ENCODE assay signal across 6 cellular contexts in genomic region chr5:181205402-181205734, GRCh38. TPM values are rescaled to one million over a fixed set of nuclear protein-coding genes. Genes with fewer than 3 reads are reported as not detected.
A peak's percentile ranks its signal among the peaks of the same experiment; 100 is the strongest.
DNase-seq lines count a peak whose midpoint lies in the region; TF ChIP-seq lines count a peak whose summit lies in the region.

No MANE protein-coding gene starts in this region.

- intact Hi-C loops in mammary epithelial cell (cut with micrococcal nuclease), result no loop called here

- H3K27ac Mint-ChIP-seq in neural progenitor cell, result no peak overlapping the region

- H3K9me3 ChIP-seq in mammary epithelial cell (replicated peaks; ENCODE audit: insufficient read depth, low read length) (no peaks in the 10 kb centered on the region), neural progenitor cell (ENCODE audit: low read depth) (no peaks in the 10 kb centered on the region)

- H3K27ac ChIP-seq in mammary epithelial cell (ENCODE audit: insufficient read depth, low read depth, low read length) (no peak overlapping the region), neural progenitor cell (no peak overlapping the region)

- dilution Hi-C loops in mammary epithelial cell (cut with HindIII; ENCODE audit: low sequenced_read_pairs), result no loop called here

- no peak for TF ChIP-seq CTCF in mammary epithelial cell (conservative IDR thresholded peaks at IDR 0.05 in 1 of 2, IDR thresholded peaks at IDR 0.05 in 1 of 2; ENCODE audit: extremely low read depth in 1 of 2, insufficient read depth in 1 of 2, low read depth in 1 of 2, low read length in 2 of 2)
- TF ChIP-seq CTCF in neural progenitor cell (IDR thresholded peaks at IDR 0.05), result no peak

- H3K36me3 Mint-ChIP-seq in neural progenitor cell, result peaks cover 11% of the 10 kb centered on the region

- WGBS in mammary epithelial cell (ENCODE audit: low coverage, missing lambda C conversion rate), result 22% methylated on average over 21 of the region's 26 CpGs

- H2AFZ ChIP-seq in mammary epithelial cell (ENCODE audit: low read depth, low read length), result peak overlapping the region; percentile 89
- H2AFZ ChIP-seq in neural progenitor cell (replicated peaks), result no peak overlapping the region

- peaks cover 17% of the 10 kb centered on the region for H3K79me2 ChIP-seq in mammary epithelial cell (ENCODE audit: insufficient read depth, low read length)
- no peaks in the 10 kb centered on the region for H3K79me2 ChIP-seq in neural progenitor cell (ENCODE audit: low read depth)

- BruUV-seq in mammary epithelial cell (replicated peaks; lab: Mats Ljungman, UMichigan), result no TSS peak

- peaks cover 61% of the 10 kb centered on the region for H3K27me3 Mint-ChIP-seq in neural progenitor cell (ENCODE audit: insufficient read depth, low read depth)

- peak overlapping the region; percentile 81 for H3K4me3 ChIP-seq in H7 (ENCODE audit: insufficient read depth, low read depth, low read length)
- peak overlapping the region; percentile 64 to 73 (median 68) for H3K4me3 ChIP-seq in mammary epithelial cell (replicated peaks in 1 of 3; ENCODE audit: insufficient read depth in 1 of 3, low read depth in 2 of 3, low read length in 3 of 3)
- H3K4me3 ChIP-seq in neural progenitor cell, result peak overlapping the region; percentile 83

- peaks cover 22% of the 10 kb centered on the region for H3K4me1 ChIP-seq in mammary epithelial cell (ENCODE audit: insufficient read depth, low read length)
- H3K4me1 ChIP-seq in neural progenitor cell, result peaks cover 9% of the 10 kb centered on the region

- H3K4me1 Mint-ChIP-seq in neural progenitor cell, result peaks cover 26% of the 10 kb centered on the region

- H3K36me3 ChIP-seq in H7 (replicated peaks; ENCODE audit: control insufficient read depth, insufficient read depth, low read length) (no peaks in the 10 kb centered on the region), mammary epithelial cell (ENCODE audit: insufficient read depth, low read length) (peaks cover 4% of the 10 kb centered on the region), neural progenitor cell (no peaks in the 10 kb centered on the region)

- H3F3A ChIP-seq in neural progenitor cell (ENCODE audit: low read depth), result peaks cover 36% of the 10 kb centered on the region

- in situ Hi-C loops in mammary epithelial cell (cut with MboI; ENCODE audit: low sequenced_read_pairs in 2 of 2), result no loop called here

- H3K9ac ChIP-seq in mammary epithelial cell (ENCODE audit: insufficient read depth, low read length) (no peak overlapping the region), neural progenitor cell (no peak overlapping the region)

- CTCF ChIA-PET in mammary epithelial cell (lab: Charles Lee; ENCODE audit: low non-redundant PET), result no interaction called here

- H3K4me3 Mint-ChIP-seq in neural progenitor cell, result peak overlapping the region; percentile 97

- peaks cover 17% of the 10 kb centered on the region for H3K9me3 Mint-ChIP-seq in neural progenitor cell

- H3K4me2 ChIP-seq in mammary epithelial cell (ENCODE audit: insufficient read depth, low read depth, low read length) (peak overlapping the region; percentile 88), neural progenitor cell (peak overlapping the region; percentile 91)

- DNase-seq in H7, result no peak
- DNase-seq in mammary epithelial cell, result no peak
- DNase-seq in neural progenitor cell (ENCODE audit: low spot score), result no peak
- DNase-seq in SHP77 (lab: John Stamatoyannopoulos, UW), result no peak
- no peak for DNase-seq in NAMALWA (ENCODE audit: low spot score)
- no peak for DNase-seq in HuH-7 (ENCODE audit: low spot score)

- peaks cover 46% of the 10 kb centered on the region for H3K27me3 ChIP-seq in H7 (ENCODE audit: control insufficient read depth, insufficient read depth, low read length)
- no peaks in the 10 kb centered on the region for H3K27me3 ChIP-seq in mammary epithelial cell (ENCODE audit: insufficient read depth, low read length)
- peaks cover 69% of the 10 kb centered on the region for H3K27me3 ChIP-seq in neural progenitor cell

- H4K20me1 ChIP-seq in mammary epithelial cell (ENCODE audit: insufficient read depth, low read length), result no peaks in the 10 kb centered on the region
- peaks cover 23% of the 10 kb centered on the region for H4K20me1 ChIP-seq in neural progenitor cell (ENCODE audit: low read depth)

RNA-seq across cellular contexts. Expression of gene TRIM7, which starts 0.4 kb away (rescaled TPM):
- 0.07 and 0.92 TPM in 2 replicates for total RNA-seq in H7 (2014; rRNA removed; shearing (Covaris generic))
- total RNA-seq in mammary epithelial cell (10 to 100 TPM in 1 of 2 donors, 1 to 10 TPM in 1; 6.3 to 31.4 TPM), neural progenitor cell (ENCODE audit: low replicate concordance) (not detected in 2 replicates)
- 18.8 TPM for polyA plus RNA-seq in mammary epithelial cell
- 6.6 TPM for polyA minus RNA-seq in mammary epithelial cell

RNA-seq across cellular contexts. Expression of gene TRIM41, which starts 17.7 kb away (rescaled TPM):
- total RNA-seq in H7 (2014; rRNA removed; shearing (Covaris generic)), result 13.6 and 19.8 TPM in 2 replicates
- total RNA-seq in mammary epithelial cell (10 to 100 TPM; 10.3 to 30.6 TPM), neural progenitor cell (ENCODE audit: low replicate concordance) (8.1 and 24.2 TPM in 2 replicates)
- 10.1 TPM for polyA plus RNA-seq in mammary epithelial cell
- polyA minus RNA-seq in mammary epithelial cell, result 10.5 TPM

RNA-seq across cellular contexts. Expression of gene RACK1, which starts 38.3 kb away (rescaled TPM):
- total RNA-seq in H7 (2014; rRNA removed; shearing (Covaris generic)), result 5,491 and 6,126 TPM in 2 replicates
- 1,000 to 10,000 TPM; 2,031 to 4,986 TPM for total RNA-seq in mammary epithelial cell
- 4,579 TPM for polyA plus RNA-seq in mammary epithelial cell
- polyA minus RNA-seq in mammary epithelial cell, result 7,221 TPM
- 2,816 and 3,567 TPM in 2 replicates for total RNA-seq in neural progenitor cell (ENCODE audit: low replicate concordance)

RNA-seq across cellular contexts. Expression of gene TRIM52, which starts 55.6 kb away (rescaled TPM):
- 1.9 and 2.4 TPM in 2 replicates for total RNA-seq in H7 (2014; rRNA removed; shearing (Covaris generic))
- total RNA-seq in mammary epithelial cell, result 1 to 10 TPM; 5.7 to 6.0 TPM
- polyA plus RNA-seq in mammary epithelial cell, result 3.3 TPM
- not detected for polyA minus RNA-seq in mammary epithelial cell
- total RNA-seq in neural progenitor cell (ENCODE audit: low replicate concordance), result 7.9 and 9.4 TPM in 2 replicates

RNA-seq across cellular contexts. Expression of gene OR2V2, which starts 58.0 kb away (rescaled TPM):
- total RNA-seq in H7 (2014; rRNA removed; shearing (Covaris generic)), result not detected in 2 replicates
- total RNA-seq in mammary epithelial cell, result not detected
- polyA plus RNA-seq in mammary epithelial cell, result not detected
- not detected for polyA minus RNA-seq in mammary epithelial cell
- not detected in 2 replicates for total RNA-seq in neural progenitor cell (ENCODE audit: low replicate concordance)
